In the genomic region with DNA sequence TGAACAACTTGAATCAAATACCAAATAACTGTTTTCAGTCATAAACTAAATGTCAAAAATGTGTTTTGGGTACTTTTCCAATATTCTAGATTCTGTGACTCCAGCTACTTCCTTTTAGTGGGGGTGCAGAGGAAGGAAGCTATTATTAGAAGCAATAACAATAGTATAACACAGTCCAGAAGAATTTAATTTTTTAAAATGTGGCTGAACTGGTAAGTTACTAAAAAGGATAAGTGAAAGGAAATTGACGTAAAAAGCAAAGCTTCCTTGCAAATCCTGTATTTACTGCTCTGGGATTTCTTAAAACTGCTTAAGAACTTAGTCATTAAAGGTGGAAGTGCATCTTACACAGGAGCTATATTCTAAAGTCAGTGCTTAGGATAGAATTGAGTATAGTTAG, we compare ENCODE assay signal across 28 cellular contexts.
"Had no signal": no experiment of that assay in that cellular context is flagged by ENCODE, and none has a peak within 500 bp of the region (broad histone marks: within the 10 kb centered on the region; RNA-seq: fewer than 3 reads in every experiment).

No MANE protein-coding gene starts in this region.

- H3K27ac ChIP-seq: brain microvascular endothelial cell, cardiac muscle cell, RWPE1, SJSA1 had no signal

- H3K9me3 ChIP-seq: SJSA1 had no signal

- H3K36me3 ChIP-seq: brain microvascular endothelial cell, cardiac muscle cell, SJSA1 had no signal

- H3K4me3 ChIP-seq: cardiac muscle cell, SJSA1 had no signal

- DNase-seq: activated CD4-positive, alpha-beta T cell treated with anti-CD3 and anti-CD28 coated beads for 48 hours; activated CD4-positive, alpha-beta T cell treated with anti-CD3 and anti-CD28 coated beads, Interleukin-2, amount 50 U/mL, for 4 hours; activated CD4-positive, CD25-positive, alpha-beta regulatory T cell treated with anti-CD3 and anti-CD28 coated beads, Interleukin-2, amount 50 U/mL, for 72 hours; activated CD8-positive, alpha-beta memory T cell treated with anti-CD3 and anti-CD28 coated beads, Interleukin-2, amount 10 ng/mL, durations not matched to agents 7 days and 5 days; activated effector memory CD4-positive, alpha-beta T cell treated with Interleukin-2 at 50 U/mL for 16 hours; activated naive CD4-positive, alpha-beta T cell; activated naive CD8-positive, alpha-beta T cell treated with anti-CD3 and anti-CD28 coated beads, Interleukin-2, amount 50 U/mL, for 24 hours; activated T-cell treated with anti-CD3 and anti-CD28 coated beads, Interleukin-2, amount 50 U/mL, for 24 hours; amniotic stem cell; brain microvascular endothelial cell; KG1; NCI-H1092; NCI-H1417 treated with DMSO at 0.1 percent for 48 hours; NCI-H1694 treated with DMSO at 0.1 percent for 48 hours; NCI-H2029 treated with DMSO at 0.1 percent for 48 hours; NCI-H345; NCI-H510A; NCI-H526 treated with DMSO at 0.1 percent for 48 hours; NCI-H82; SHP77; T-helper 17 cell; T-helper 9 cell had no signal

- H3K27me3 ChIP-seq: brain microvascular endothelial cell, cardiac muscle cell, SJSA1 had no signal

- ATAC-seq: activated CD8-positive, alpha-beta memory T cell treated with anti-CD3 and anti-CD28 coated beads, Interleukin-2, amount 10 ng/mL, durations not matched to agents 7 days and 5 days; activated naive CD4-positive, alpha-beta T cell treated with anti-CD3 and anti-CD28 coated beads, Interleukin-2, amount 50 U/mL, for 72 hours; activated naive CD8-positive, alpha-beta T cell treated with anti-CD3 and anti-CD28 coated beads, Interleukin-2, amount 50 U/mL, for 24 hours; Panc1; T-helper 17 cell; WTC11 had no signal
